ENCODE assay signal across 1 cellular context in the genomic region with DNA sequence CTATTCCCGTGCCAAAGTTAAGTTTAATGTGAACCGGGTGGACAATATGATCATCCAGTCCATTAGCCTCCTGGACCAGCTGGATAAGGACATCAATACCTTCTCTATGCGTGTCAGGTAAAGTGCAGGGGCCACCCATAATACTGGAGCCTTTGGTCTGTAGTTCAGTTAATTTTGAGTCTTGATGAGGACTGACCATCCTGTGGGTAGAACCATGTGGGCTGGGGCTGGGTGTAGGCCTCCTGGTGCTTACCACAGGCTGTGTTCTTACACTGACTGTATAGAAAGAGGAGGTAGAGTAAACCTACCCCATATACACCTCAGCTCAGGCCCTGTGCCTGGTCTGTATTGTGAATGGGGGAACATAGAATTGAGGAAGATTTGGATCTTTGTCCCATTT.
TF ChIP-seq lines count a peak whose summit lies in the region.

No MANE protein-coding gene starts in this region.

TF ChIP-seq in HepG2, 621 proteins besides CTCF, POLR2A, EP300 and RAD21 (continues in another document):
- TF ChIP-seq, protein P1, sequence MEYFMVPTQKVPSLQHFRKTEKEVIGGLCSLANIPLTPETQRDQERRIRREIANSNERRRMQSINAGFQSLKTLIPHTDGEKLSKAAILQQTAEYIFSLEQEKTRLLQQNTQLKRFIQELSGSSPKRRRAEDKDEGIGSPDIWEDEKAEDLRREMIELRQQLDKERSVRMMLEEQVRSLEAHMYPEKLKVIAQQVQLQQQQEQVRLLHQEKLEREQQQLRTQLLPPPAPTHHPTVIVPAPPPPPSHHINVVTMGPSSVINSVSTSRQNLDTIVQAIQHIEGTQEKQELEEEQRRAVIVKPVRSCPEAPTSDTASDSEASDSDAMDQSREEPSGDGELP (IDR thresholded peaks at IDR 0.05; ENCODE audit: borderline replicate concordance, low read depth) = no peak
- TF ChIP-seq, protein P2, sequence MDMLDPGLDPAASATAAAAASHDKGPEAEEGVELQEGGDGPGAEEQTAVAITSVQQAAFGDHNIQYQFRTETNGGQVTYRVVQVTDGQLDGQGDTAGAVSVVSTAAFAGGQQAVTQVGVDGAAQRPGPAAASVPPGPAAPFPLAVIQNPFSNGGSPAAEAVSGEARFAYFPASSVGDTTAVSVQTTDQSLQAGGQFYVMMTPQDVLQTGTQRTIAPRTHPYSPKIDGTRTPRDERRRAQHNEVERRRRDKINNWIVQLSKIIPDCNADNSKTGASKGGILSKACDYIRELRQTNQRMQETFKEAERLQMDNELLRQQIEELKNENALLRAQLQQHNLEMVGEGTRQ (IDR thresholded peaks at IDR 0.05; ENCODE audit: low read depth, low read length) = no peak
- TF ChIP-seq, protein P2 (CRISPR knock-in tag; IDR thresholded peaks at IDR 0.05; ENCODE audit: borderline replicate concordance) = no peak
- TF ChIP-seq SNRNP70 (IDR thresholded peaks at IDR 0.05; ENCODE audit: low read depth, low read length) (no peak), HES4 (CRISPR knock-in tag; IDR thresholded peaks at IDR 0.05; ENCODE audit: borderline replicate concordance) (no peak), MEIS1 (CRISPR knock-in tag; IDR thresholded peaks at IDR 0.05; ENCODE audit: borderline replicate concordance) (0 out of 2 replicates have a peak, but pooled peaks have one; percentile 14), SAFB2 (CRISPR knock-in tag; IDR thresholded peaks at IDR 0.05; ENCODE audit: borderline replicate concordance, low read depth) (no peak), NCOR1 (IDR thresholded peaks at IDR 0.05; ENCODE audit: borderline replicate concordance, low read length) (no peak), DNMT1 (CRISPR knock-in tag; IDR thresholded peaks at IDR 0.05) (no peak), ZNF350 (CRISPR knock-in tag; IDR thresholded peaks at IDR 0.05; ENCODE audit: borderline replicate concordance, low read depth) (0 out of 2 replicates have a peak, but pooled peaks have one; percentile 22), FOXA1 (IDR thresholded peaks at IDR 0.05) (no peak), FOXA1 (CRISPR knock-in tag; IDR thresholded peaks at IDR 0.05) (no peak), ISX (CRISPR knock-in tag; conservative IDR thresholded peaks at IDR 0.05) (no peak), ATF7 (IDR thresholded peaks at IDR 0.05) (no peak), ATF7 (CRISPR knock-in tag; IDR thresholded peaks at IDR 0.05) (no peak), CEBPB (IDR thresholded peaks at IDR 0.05; ENCODE audit: borderline replicate concordance, low read depth, low read length) (no peak), RBM39 (IDR thresholded peaks at IDR 0.05; ENCODE audit: low read depth, low read length, poor library complexity, severe bottlenecking) (no peak), WIZ (CRISPR knock-in tag; IDR thresholded peaks at IDR 0.05) (no peak)
- TF ChIP-seq, protein P3, sequence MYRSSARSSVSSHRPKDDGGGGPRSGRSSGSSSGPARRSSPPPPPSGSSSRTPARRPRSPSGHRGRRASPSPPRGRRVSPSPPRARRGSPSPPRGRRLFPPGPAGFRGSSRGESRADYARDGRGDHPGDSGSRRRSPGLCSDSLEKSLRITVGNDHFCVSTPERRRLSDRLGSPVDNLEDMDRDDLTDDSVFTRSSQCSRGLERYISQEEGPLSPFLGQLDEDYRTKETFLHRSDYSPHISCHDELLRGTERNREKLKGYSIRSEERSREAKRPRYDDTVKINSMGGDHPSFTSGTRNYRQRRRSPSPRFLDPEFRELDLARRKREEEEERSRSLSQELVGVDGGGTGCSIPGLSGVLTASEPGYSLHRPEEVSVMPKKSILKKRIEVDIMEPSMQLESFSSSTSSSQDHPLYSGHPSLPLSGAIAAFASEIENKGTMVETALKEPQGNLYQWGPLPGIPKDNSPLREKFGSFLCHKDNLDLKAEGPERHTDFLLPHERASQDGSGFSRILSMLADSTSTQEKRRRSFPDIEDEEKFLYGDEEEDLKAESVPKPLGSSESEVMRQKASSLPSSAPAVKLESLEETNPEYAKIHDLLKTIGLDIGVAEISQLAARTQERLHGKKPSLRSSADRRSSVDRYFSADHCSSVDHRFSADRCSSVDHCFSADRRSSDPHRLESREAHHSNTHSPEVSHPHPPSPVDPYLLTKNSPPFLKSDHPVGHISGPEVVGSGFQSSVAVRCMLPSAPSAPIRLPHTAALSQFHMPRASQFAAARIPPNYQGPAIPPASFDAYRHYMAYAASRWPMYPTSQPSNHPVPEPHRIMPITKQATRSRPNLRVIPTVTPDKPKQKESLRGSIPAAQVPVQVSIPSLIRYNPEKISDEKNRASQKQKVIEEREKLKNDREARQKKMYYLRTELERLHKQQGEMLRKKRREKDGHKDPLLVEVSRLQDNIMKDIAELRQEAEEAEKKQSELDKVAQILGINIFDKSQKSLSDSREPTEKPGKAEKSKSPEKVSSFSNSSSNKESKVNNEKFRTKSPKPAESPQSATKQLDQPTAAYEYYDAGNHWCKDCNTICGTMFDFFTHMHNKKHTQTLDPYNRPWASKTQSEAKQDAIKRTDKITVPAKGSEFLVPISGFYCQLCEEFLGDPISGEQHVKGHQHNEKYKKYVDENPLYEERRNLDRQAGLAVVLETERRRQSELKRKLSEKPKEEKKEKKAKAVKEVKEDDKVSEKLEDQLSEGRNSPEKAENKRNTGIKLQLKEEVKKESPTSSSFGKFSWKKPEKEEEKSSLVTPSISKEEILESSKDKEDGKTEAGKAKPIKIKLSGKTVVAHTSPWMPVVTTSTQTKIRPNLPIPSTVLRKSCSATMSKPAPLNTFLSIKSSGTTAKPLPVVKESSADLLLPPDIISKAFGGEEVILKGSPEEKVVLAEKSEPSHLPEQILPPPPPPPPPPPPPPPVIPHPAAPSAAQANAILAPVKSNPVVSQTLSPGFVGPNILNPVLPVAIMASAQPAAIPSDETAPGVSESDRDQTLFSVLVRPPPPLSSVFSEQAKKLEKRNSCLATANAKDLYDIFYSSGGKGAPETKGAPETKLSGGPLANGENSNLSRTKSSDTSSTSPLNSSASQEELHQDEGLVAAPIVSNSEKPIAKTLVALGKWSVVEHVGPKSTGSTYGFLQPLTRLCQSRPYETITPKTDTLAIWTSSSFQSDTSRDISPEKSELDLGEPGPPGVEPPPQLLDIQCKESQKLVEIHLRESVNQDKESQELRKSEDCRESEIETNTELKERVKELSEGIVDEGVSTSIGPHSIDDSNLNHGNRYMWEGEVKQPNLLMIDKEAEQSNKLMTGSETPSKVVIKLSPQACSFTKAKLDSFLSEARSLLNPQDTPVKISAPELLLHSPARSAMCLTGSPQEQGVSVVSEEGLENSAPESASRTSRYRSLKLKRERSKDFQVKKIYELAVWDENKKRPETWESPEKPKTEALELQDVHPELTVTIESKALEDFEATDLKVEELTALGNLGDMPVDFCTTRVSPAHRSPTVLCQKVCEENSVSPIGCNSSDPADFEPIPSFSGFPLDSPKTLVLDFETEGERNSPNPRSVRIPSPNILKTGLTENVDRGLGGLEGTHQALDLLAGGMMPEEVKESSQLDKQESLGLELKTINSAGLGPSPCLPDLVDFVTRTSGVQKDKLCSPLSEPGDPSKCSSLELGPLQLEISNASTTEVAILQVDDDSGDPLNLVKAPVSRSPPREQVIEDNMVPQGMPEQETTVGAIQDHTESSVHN (CRISPR knock-in tag; IDR thresholded peaks at IDR 0.05) = 0 out of 2 replicates have a peak, but pooled peaks have one; percentile 34
- TF ChIP-seq, protein P4, sequence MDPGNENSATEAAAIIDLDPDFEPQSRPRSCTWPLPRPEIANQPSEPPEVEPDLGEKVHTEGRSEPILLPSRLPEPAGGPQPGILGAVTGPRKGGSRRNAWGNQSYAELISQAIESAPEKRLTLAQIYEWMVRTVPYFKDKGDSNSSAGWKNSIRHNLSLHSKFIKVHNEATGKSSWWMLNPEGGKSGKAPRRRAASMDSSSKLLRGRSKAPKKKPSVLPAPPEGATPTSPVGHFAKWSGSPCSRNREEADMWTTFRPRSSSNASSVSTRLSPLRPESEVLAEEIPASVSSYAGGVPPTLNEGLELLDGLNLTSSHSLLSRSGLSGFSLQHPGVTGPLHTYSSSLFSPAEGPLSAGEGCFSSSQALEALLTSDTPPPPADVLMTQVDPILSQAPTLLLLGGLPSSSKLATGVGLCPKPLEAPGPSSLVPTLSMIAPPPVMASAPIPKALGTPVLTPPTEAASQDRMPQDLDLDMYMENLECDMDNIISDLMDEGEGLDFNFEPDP (CRISPR knock-in tag; conservative IDR thresholded peaks at IDR 0.05) = no peak
- TF ChIP-seq, protein P5, sequence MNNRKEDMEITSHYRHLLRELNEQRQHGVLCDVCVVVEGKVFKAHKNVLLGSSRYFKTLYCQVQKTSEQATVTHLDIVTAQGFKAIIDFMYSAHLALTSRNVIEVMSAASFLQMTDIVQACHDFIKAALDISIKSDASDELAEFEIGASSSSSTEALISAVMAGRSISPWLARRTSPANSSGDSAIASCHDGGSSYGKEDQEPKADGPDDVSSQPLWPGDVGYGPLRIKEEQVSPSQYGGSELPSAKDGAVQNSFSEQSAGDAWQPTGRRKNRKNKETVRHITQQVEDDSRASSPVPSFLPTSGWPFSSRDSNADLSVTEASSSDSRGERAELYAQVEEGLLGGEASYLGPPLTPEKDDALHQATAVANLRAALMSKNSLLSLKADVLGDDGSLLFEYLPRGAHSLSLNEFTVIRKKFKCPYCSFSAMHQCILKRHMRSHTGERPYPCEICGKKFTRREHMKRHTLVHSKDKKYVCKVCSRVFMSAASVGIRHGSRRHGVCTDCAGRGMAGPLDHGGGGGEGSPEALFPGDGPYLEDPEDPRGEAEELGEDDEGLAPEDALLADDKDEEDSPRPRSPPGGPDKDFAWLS (CRISPR knock-in tag; IDR thresholded peaks at IDR 0.05; ENCODE audit: borderline replicate concordance) = 0 out of 2 replicates have a peak, but pooled peaks have one; percentile 71
- TF ChIP-seq, protein P6, sequence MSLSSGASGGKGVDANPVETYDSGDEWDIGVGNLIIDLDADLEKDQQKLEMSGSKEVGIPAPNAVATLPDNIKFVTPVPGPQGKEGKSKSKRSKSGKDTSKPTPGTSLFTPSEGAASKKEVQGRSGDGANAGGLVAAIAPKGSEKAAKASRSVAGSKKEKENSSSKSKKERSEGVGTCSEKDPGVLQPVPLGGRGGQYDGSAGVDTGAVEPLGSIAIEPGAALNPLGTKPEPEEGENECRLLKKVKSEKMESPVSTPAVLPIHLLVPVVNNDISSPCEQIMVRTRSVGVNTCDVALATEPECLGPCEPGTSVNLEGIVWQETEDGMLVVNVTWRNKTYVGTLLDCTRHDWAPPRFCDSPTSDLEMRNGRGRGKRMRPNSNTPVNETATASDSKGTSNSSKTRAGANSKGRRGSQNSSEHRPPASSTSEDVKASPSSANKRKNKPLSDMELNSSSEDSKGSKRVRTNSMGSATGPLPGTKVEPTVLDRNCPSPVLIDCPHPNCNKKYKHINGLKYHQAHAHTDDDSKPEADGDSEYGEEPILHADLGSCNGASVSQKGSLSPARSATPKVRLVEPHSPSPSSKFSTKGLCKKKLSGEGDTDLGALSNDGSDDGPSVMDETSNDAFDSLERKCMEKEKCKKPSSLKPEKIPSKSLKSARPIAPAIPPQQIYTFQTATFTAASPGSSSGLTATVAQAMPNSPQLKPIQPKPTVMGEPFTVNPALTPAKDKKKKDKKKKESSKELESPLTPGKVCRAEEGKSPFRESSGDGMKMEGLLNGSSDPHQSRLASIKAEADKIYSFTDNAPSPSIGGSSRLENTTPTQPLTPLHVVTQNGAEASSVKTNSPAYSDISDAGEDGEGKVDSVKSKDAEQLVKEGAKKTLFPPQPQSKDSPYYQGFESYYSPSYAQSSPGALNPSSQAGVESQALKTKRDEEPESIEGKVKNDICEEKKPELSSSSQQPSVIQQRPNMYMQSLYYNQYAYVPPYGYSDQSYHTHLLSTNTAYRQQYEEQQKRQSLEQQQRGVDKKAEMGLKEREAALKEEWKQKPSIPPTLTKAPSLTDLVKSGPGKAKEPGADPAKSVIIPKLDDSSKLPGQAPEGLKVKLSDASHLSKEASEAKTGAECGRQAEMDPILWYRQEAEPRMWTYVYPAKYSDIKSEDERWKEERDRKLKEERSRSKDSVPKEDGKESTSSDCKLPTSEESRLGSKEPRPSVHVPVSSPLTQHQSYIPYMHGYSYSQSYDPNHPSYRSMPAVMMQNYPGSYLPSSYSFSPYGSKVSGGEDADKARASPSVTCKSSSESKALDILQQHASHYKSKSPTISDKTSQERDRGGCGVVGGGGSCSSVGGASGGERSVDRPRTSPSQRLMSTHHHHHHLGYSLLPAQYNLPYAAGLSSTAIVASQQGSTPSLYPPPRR (CRISPR knock-in tag; IDR thresholded peaks at IDR 0.05; ENCODE audit: borderline replicate concordance) = peak; percentile 44; the same call in 1 of the 2 replicates
- TF ChIP-seq, protein P7, sequence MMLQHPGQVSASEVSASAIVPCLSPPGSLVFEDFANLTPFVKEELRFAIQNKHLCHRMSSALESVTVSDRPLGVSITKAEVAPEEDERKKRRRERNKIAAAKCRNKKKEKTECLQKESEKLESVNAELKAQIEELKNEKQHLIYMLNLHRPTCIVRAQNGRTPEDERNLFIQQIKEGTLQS (CRISPR knock-in tag; IDR thresholded peaks at IDR 0.05) = no peak
- TF ChIP-seq, protein P8, sequence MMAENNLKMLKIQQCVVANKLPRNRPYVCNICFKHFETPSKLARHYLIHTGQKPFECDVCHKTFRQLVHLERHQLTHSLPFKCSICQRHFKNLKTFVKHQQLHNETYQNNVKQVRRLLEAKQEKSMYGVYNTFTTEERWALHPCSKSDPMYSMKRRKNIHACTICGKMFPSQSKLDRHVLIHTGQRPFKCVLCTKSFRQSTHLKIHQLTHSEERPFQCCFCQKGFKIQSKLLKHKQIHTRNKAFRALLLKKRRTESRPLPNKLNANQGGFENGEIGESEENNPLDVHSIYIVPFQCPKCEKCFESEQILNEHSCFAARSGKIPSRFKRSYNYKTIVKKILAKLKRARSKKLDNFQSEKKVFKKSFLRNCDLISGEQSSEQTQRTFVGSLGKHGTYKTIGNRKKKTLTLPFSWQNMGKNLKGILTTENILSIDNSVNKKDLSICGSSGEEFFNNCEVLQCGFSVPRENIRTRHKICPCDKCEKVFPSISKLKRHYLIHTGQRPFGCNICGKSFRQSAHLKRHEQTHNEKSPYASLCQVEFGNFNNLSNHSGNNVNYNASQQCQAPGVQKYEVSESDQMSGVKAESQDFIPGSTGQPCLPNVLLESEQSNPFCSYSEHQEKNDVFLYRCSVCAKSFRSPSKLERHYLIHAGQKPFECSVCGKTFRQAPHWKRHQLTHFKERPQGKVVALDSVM (CRISPR knock-in tag; IDR thresholded peaks at IDR 0.05) = no peak
